Comparison of ENCODE assay signal across 24 cellular contexts in the genomic region with DNA sequence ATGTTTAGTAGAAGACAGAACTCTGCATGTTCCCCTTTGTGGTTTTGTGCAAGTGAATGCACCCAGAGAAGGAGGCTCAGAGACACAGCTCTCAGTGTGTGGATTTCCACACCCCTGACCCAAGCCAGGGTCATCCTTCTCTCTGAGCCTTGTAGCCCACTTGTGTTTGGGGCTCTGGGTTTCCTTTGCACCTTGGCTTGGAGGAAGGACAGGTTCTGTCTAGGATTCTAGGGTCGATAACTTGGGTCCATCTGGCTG. TPM values are rescaled to one million over a fixed set of nuclear protein-coding genes. Genes with fewer than 3 reads are reported as not detected.
"Had no signal": no experiment of that assay in that cellular context is flagged by ENCODE, and none has a peak within 500 bp of the region (broad histone marks: within the 10 kb centered on the region; RNA-seq: fewer than 3 reads in every experiment).

No MANE protein-coding gene starts in this region.

- ATAC-seq: activated CD4-positive, alpha-beta T cell treated with anti-CD3 and anti-CD28 coated beads for 36 hours; activated CD8-positive, alpha-beta memory T cell treated with anti-CD3 and anti-CD28 coated beads, Interleukin-2, amount 10 ng/mL, durations not matched to agents 7 days and 5 days; activated naive CD8-positive, alpha-beta T cell treated with anti-CD3 and anti-CD28 coated beads, Interleukin-2, amount 50 U/mL, for 24 hours; effector memory CD8-positive, alpha-beta T cell; gastrocnemius medialis; naive thymus-derived CD8-positive, alpha-beta T cell had no signal

- FAIRE-seq: small intestine had no signal

- H3K27me3 ChIP-seq: gastrocnemius medialis, heart right ventricle, right atrium auricular region, tibial artery, uterus had no signal

- H3K9me3 ChIP-seq: gastrocnemius medialis, heart right ventricle, right atrium auricular region, tibial artery, uterus had no signal

- H3K27ac ChIP-seq: gastrocnemius medialis, heart right ventricle, right atrium auricular region, tibial artery, uterus had no signal

- DNase-seq: activated CD4-positive, alpha-beta memory T cell treated with anti-CD3 and anti-CD28 coated beads for 36 hours; activated CD4-positive, alpha-beta T cell treated with anti-CD3 and anti-CD28 coated beads for 36 hours; activated CD8-positive, alpha-beta memory T cell treated with anti-CD3 and anti-CD28 coated beads, Interleukin-2, amount 10 ng/mL, durations not matched to agents 7 days and 5 days; activated naive CD4-positive, alpha-beta T cell treated with anti-CD3 and anti-CD28 coated beads for 36 hours; activated naive CD8-positive, alpha-beta T cell treated with anti-CD3 and anti-CD28 coated beads, Interleukin-2, amount 50 U/mL, for 24 hours; activated T-cell treated with anti-CD3 and anti-CD28 coated beads, Interleukin-2, amount 50 U/mL, for 1 hour; aorta; cerebellar nuclear complex; dermis blood vessel endothelial cell; effector memory CD8-positive, alpha-beta T cell; gastrocnemius medialis; heart right ventricle; midbrain; naive thymus-derived CD8-positive, alpha-beta T cell; stimulated activated CD4-positive, alpha-beta T cell treated with anti-CD3 and anti-CD28 coated beads, Interleukin-4, amount 100 ng/mL, for 24 hours; stimulated activated naive CD4-positive, alpha-beta T cell; tibial artery; uterus had no signal

- H3K4me3 ChIP-seq: gastrocnemius medialis, heart right ventricle, lung, right atrium auricular region, tibial artery, uterus had no signal

- H3K36me3 ChIP-seq: right atrium auricular region, uterus had no signal

- H3K4me1 ChIP-seq: gastrocnemius medialis, tibial artery, uterus had no signal

RNA-seq across cellular contexts. Expression of a gene that starts 27.2 kb away (rescaled TPM):
- total RNA-seq: activated CD4-positive, alpha-beta memory T cell treated with anti-CD3 and anti-CD28 coated beads for 36 hours; activated CD4-positive, alpha-beta T cell treated with anti-CD3 and anti-CD28 coated beads for 36 hours; activated CD8-positive, alpha-beta memory T cell treated with anti-CD3 and anti-CD28 coated beads, Interleukin-2, amount 10 ng/mL, durations not matched to agents 7 days and 5 days; activated naive CD4-positive, alpha-beta T cell treated with anti-CD3 and anti-CD28 coated beads for 36 hours; activated T-helper 2 cell treated with anti-CD3 and anti-CD28 coated beads, Interferon-gamma antibody, Interleukin-2, Interleukin-4, amounts not matched to agents 10 μg/mL and 5 μg/mL and 100 μg/mL, durations not matched to agents 14 hours and 24 hours and 36 hours; aorta; dermis blood vessel endothelial cell; heart right ventricle; lung; naive thymus-derived CD8-positive, alpha-beta T cell; progenitor cell of endocrine pancreas; right atrium auricular region; subcutaneous adipose tissue; uterus had no signal
- polyA plus RNA-seq: aorta; lung; naive thymus-derived CD8-positive, alpha-beta T cell; small intestine had no signal
